1 cellular context compared by ENCODE assay signal in the genomic region with DNA sequence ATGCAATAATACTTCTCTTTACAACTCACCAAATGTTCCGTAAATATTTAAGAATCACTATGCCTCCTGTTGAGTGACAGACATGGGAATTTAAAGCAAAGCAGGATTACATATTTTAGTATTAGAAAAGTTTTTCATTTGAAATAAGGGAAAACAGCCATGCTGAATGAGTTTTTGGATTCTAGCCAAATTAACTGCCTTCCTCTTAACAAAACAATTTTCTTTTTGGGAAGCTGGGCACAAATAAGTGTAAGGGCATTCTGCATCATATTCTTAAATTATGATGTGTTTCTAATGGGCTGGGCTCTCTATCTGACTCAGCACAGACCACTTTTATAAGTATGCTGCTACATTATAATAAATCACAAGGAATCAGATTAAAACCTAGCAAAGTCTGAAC.
TF ChIP-seq lines count a peak whose summit lies in the region.

No MANE protein-coding gene starts in this region.

TF ChIP-seq in GM23338, 12 proteins besides CTCF, POLR2A, EP300 and RAD21:
- TF ChIP-seq, protein P1, sequence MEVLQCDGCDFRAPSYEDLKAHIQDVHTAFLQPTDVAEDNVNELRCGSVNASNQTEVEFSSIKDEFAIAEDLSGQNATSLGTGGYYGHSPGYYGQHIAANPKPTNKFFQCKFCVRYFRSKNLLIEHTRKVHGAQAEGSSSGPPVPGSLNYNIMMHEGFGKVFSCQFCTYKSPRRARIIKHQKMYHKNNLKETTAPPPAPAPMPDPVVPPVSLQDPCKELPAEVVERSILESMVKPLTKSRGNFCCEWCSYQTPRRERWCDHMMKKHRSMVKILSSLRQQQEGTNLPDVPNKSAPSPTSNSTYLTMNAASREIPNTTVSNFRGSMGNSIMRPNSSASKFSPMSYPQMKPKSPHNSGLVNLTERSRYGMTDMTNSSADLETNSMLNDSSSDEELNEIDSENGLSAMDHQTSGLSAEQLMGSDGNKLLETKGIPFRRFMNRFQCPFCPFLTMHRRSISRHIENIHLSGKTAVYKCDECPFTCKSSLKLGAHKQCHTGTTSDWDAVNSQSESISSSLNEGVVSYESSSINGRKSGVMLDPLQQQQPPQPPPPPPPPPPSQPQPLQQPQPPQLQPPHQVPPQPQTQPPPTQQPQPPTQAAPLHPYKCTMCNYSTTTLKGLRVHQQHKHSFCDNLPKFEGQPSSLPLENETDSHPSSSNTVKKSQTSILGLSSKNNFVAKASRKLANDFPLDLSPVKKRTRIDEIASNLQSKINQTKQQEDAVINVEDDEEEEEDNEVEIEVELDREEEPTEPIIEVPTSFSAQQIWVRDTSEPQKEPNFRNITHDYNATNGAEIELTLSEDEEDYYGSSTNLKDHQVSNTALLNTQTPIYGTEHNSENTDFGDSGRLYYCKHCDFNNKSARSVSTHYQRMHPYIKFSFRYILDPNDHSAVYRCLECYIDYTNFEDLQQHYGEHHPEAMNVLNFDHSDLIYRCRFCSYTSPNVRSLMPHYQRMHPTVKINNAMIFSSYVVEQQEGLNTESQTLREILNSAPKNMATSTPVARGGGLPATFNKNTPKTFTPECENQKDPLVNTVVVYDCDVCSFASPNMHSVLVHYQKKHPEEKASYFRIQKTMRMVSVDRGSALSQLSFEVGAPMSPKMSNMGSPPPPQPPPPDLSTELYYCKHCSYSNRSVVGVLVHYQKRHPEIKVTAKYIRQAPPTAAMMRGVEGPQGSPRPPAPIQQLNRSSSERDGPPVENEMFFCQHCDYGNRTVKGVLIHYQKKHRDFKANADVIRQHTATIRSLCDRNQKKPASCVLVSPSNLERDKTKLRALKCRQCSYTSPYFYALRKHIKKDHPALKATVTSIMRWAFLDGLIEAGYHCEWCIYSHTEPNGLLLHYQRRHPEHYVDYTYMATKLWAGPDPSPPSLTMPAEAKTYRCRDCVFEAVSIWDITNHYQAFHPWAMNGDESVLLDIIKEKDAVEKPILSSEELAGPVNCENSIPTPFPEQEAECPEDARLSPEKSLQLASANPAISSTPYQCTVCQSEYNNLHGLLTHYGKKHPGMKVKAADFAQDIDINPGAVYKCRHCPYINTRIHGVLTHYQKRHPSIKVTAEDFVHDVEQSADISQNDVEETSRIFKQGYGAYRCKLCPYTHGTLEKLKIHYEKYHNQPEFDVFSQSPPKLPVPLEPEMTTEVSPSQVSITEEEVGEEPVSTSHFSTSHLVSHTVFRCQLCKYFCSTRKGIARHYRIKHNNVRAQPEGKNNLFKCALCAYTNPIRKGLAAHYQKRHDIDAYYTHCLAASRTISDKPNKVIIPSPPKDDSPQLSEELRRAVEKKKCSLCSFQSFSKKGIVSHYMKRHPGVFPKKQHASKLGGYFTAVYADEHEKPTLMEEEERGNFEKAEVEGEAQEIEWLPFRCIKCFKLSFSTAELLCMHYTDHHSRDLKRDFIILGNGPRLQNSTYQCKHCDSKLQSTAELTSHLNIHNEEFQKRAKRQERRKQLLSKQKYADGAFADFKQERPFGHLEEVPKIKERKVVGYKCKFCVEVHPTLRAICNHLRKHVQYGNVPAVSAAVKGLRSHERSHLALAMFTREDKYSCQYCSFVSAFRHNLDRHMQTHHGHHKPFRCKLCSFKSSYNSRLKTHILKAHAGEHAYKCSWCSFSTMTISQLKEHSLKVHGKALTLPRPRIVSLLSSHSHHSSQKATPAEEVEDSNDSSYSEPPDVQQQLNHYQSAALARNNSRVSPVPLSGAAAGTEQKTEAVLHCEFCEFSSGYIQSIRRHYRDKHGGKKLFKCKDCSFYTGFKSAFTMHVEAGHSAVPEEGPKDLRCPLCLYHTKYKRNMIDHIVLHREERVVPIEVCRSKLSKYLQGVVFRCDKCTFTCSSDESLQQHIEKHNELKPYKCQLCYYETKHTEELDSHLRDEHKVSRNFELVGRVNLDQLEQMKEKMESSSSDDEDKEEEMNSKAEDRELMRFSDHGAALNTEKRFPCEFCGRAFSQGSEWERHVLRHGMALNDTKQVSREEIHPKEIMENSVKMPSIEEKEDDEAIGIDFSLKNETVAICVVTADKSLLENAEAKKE (CRISPR knock-in tag; IDR thresholded peaks at IDR 0.05): no peak
- TF ChIP-seq EZH2 (IDR thresholded peaks at IDR 0.05; ENCODE audit: low read depth, unreplicated experiment) (no peak), CREB1 (CRISPR knock-in tag; IDR thresholded peaks at IDR 0.05; ENCODE audit: low read depth) (no peak), STAT1 (IDR thresholded peaks at IDR 0.05; ENCODE audit: unreplicated experiment) (no peak), POLR2AphosphoS5 (IDR thresholded peaks at IDR 0.05; ENCODE audit: low read depth) (no peak), ZNF331 (CRISPR knock-in tag; IDR thresholded peaks at IDR 0.05; ENCODE audit: low read depth) (no peak)
- TF ChIP-seq, protein P2, sequence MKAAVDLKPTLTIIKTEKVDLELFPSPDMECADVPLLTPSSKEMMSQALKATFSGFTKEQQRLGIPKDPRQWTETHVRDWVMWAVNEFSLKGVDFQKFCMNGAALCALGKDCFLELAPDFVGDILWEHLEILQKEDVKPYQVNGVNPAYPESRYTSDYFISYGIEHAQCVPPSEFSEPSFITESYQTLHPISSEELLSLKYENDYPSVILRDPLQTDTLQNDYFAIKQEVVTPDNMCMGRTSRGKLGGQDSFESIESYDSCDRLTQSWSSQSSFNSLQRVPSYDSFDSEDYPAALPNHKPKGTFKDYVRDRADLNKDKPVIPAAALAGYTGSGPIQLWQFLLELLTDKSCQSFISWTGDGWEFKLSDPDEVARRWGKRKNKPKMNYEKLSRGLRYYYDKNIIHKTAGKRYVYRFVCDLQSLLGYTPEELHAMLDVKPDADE (IDR thresholded peaks at IDR 0.05): no peak
- TF ChIP-seq, protein P3, sequence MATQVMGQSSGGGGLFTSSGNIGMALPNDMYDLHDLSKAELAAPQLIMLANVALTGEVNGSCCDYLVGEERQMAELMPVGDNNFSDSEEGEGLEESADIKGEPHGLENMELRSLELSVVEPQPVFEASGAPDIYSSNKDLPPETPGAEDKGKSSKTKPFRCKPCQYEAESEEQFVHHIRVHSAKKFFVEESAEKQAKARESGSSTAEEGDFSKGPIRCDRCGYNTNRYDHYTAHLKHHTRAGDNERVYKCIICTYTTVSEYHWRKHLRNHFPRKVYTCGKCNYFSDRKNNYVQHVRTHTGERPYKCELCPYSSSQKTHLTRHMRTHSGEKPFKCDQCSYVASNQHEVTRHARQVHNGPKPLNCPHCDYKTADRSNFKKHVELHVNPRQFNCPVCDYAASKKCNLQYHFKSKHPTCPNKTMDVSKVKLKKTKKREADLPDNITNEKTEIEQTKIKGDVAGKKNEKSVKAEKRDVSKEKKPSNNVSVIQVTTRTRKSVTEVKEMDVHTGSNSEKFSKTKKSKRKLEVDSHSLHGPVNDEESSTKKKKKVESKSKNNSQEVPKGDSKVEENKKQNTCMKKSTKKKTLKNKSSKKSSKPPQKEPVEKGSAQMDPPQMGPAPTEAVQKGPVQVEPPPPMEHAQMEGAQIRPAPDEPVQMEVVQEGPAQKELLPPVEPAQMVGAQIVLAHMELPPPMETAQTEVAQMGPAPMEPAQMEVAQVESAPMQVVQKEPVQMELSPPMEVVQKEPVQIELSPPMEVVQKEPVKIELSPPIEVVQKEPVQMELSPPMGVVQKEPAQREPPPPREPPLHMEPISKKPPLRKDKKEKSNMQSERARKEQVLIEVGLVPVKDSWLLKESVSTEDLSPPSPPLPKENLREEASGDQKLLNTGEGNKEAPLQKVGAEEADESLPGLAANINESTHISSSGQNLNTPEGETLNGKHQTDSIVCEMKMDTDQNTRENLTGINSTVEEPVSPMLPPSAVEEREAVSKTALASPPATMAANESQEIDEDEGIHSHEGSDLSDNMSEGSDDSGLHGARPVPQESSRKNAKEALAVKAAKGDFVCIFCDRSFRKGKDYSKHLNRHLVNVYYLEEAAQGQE (IDR thresholded peaks at IDR 0.05; ENCODE audit: unreplicated experiment): no peak
